In genomic region chr19:3131168-3131567, GRCh38 we compare ENCODE assay signal across 21 cellular contexts. TPM values are rescaled to one million over a fixed set of nuclear protein-coding genes. Genes with fewer than 3 reads are reported as not detected.
DNase-seq lines count a peak whose midpoint lies in the region; ATAC-seq and TF ChIP-seq lines count a peak whose summit lies in the region.
"Had no signal": no experiment of that assay in that cellular context is flagged by ENCODE, and none has a peak within 500 bp of the region (broad histone marks: within the 10 kb centered on the region; RNA-seq: fewer than 3 reads in every experiment).

No MANE protein-coding gene starts in this region.

- no peaks in the 10 kb centered on the region for H3K36me3 Mint-ChIP-seq in activated CD4-positive, alpha-beta memory T cell treated with anti-CD3 and anti-CD28 coated beads, Interleukin-2, amount 10 ng/mL, durations not matched to agents 7 days and 5 days (ENCODE audit: low read depth)
- H3K36me3 Mint-ChIP-seq in activated CD4-positive, alpha-beta memory T cell treated with anti-CD3 and anti-CD28 coated beads for 36 hours, result no peaks in the 10 kb centered on the region
- H3K36me3 Mint-ChIP-seq in CD8-positive, alpha-beta T cell, result no peaks in the 10 kb centered on the region
- no peaks in the 10 kb centered on the region for H3K36me3 Mint-ChIP-seq in T-helper 2 cell treated with Interferon-gamma antibody and Interleukin-4, amounts not matched to agents 5 μg/mL and 100 μg/mL, for 36 hours (ENCODE audit: low read depth)
- H3K36me3 Mint-ChIP-seq: natural killer cell treated with Interleukin-12 subunit alpha and Interleukin-12 subunit beta and Interleukin-15 and Interleukin-18, amount 100 ng/mL, for 72 hours had no signal

- no peak overlapping the region for H2BK5ac ChIP-seq in mesenchymal stem cell (ENCODE audit: low read depth, low read length, poor library complexity, severe bottlenecking)

- H2BK15ac ChIP-seq in mesenchymal stem cell (ENCODE audit: low read depth, poor library complexity, severe bottlenecking), result no peak overlapping the region

- no peak overlapping the region for H3K14ac ChIP-seq in mesenchymal stem cell (ENCODE audit: low read length in 2 of 2)

- peak overlapping the region; percentile 32 for H3K4me3 Mint-ChIP-seq in activated CD4-positive, alpha-beta memory T cell treated with anti-CD3 and anti-CD28 coated beads, Interleukin-2, amount 10 ng/mL, durations not matched to agents 7 days and 5 days
- H3K4me3 Mint-ChIP-seq in activated CD4-positive, alpha-beta memory T cell treated with anti-CD3 and anti-CD28 coated beads for 36 hours, result no peak overlapping the region
- H3K4me3 Mint-ChIP-seq in CD8-positive, alpha-beta T cell, result peak overlapping the region; percentile 29
- no peak overlapping the region for H3K4me3 Mint-ChIP-seq in T-helper 2 cell treated with Interferon-gamma antibody and Interleukin-4, amounts not matched to agents 5 μg/mL and 100 μg/mL, for 36 hours
- H3K4me3 Mint-ChIP-seq: natural killer cell treated with Interleukin-12 subunit alpha and Interleukin-12 subunit beta and Interleukin-15 and Interleukin-18, amount 100 ng/mL, for 72 hours had no signal

- no peak overlapping the region for H3K23ac ChIP-seq in mesenchymal stem cell (ENCODE audit: low read length in 2 of 2)

- no peak overlapping the region for H3K4me3 ChIP-seq in CD8-positive, alpha-beta T cell (ENCODE audit: low read depth, low read length)
- no peak overlapping the region for H3K4me3 ChIP-seq in mesenchymal stem cell (ENCODE audit: insufficient read depth in 1 of 2, low read depth in 1 of 2, low read length in 2 of 2)
- H3K4me3 ChIP-seq: esophagus squamous epithelium had no signal

- no peak overlapping the region for H2BK12ac ChIP-seq in mesenchymal stem cell (ENCODE audit: low read length in 2 of 2)

- no peaks in the 10 kb centered on the region for H3K36me3 ChIP-seq in CD8-positive, alpha-beta T cell (ENCODE audit: insufficient read depth, low read length)
- H3K36me3 ChIP-seq in mesenchymal stem cell (ENCODE audit: control insufficient read depth in 1 of 2, insufficient read depth in 2 of 2, low read depth in 1 of 2, low read length in 2 of 2), result no peaks in the 10 kb centered on the region

- H3K4me1 ChIP-seq in CD8-positive, alpha-beta T cell (ENCODE audit: insufficient read depth, low read length), result peaks cover 15% of the 10 kb centered on the region
- H3K4me1 ChIP-seq in mesenchymal stem cell (ENCODE audit: control insufficient read depth, insufficient read depth, low read depth, low read length), result peaks cover 11% of the 10 kb centered on the region

- H3K27ac ChIP-seq in CD8-positive, alpha-beta T cell (ENCODE audit: low read depth, low read length), result no peak overlapping the region
- H3K27ac ChIP-seq in mesenchymal stem cell (ENCODE audit: low read length, poor library complexity, severe bottlenecking), result no peak overlapping the region
- H3K27ac ChIP-seq: esophagus squamous epithelium had no signal

- no peaks in the 10 kb centered on the region for H3K9me3 Mint-ChIP-seq in activated CD4-positive, alpha-beta memory T cell treated with anti-CD3 and anti-CD28 coated beads, Interleukin-2, amount 10 ng/mL, durations not matched to agents 7 days and 5 days
- H3K9me3 Mint-ChIP-seq in activated CD4-positive, alpha-beta memory T cell treated with anti-CD3 and anti-CD28 coated beads for 36 hours, result no peaks in the 10 kb centered on the region
- no peaks in the 10 kb centered on the region for H3K9me3 Mint-ChIP-seq in CD8-positive, alpha-beta T cell
- no peaks in the 10 kb centered on the region for H3K9me3 Mint-ChIP-seq in T-helper 2 cell treated with Interferon-gamma antibody and Interleukin-4, amounts not matched to agents 5 μg/mL and 100 μg/mL, for 36 hours
- H3K9me3 Mint-ChIP-seq: natural killer cell treated with Interleukin-12 subunit alpha and Interleukin-12 subunit beta and Interleukin-15 and Interleukin-18, amount 100 ng/mL, for 72 hours had no signal

- H2AFZ ChIP-seq in mesenchymal stem cell (ENCODE audit: low read depth, low read length), result no peak overlapping the region

- CTCF ChIA-PET in activated CD4-positive, alpha-beta memory T cell treated with anti-CD3 and anti-CD28 coated beads, Interleukin-2, amount 10 ng/mL, durations not matched to agents 7 days and 5 days (lab: Charles Lee), result interaction anchor here (3.7 to 6.1 kb wide), 3 partner anchors 13 to 180 kb away, joined by 14 to 46 read pairs (median 27); no protein-coding TSS in a partner anchor
- CTCF ChIA-PET in activated CD4-positive, alpha-beta memory T cell treated with anti-CD3 and anti-CD28 coated beads for 36 hours (lab: Charles Lee), result interaction anchor here (0.8 to 7.6 kb wide), 8 partner anchors 9 to 56 kb away, joined by 3 to 59 read pairs (median 19); no protein-coding TSS in a partner anchor
- CTCF ChIA-PET in CD8-positive, alpha-beta T cell (lab: Charles Lee), result interaction anchor here (1.1 to 7.3 kb wide), 6 partner anchors 11 to 169 kb away, joined by 4 to 104 read pairs (median 8); no protein-coding TSS in a partner anchor

- peak overlapping the region; percentile 71 for H3K27ac Mint-ChIP-seq in activated CD4-positive, alpha-beta memory T cell treated with anti-CD3 and anti-CD28 coated beads, Interleukin-2, amount 10 ng/mL, durations not matched to agents 7 days and 5 days
- no peak overlapping the region for H3K27ac Mint-ChIP-seq in activated CD4-positive, alpha-beta memory T cell treated with anti-CD3 and anti-CD28 coated beads for 36 hours
- H3K27ac Mint-ChIP-seq in CD8-positive, alpha-beta T cell, result peak overlapping the region; percentile 78
- peak overlapping the region; percentile 57 for H3K27ac Mint-ChIP-seq in T-helper 2 cell treated with Interferon-gamma antibody and Interleukin-4, amounts not matched to agents 5 μg/mL and 100 μg/mL, for 36 hours
- H3K27ac Mint-ChIP-seq: natural killer cell treated with Interleukin-12 subunit alpha and Interleukin-12 subunit beta and Interleukin-15 and Interleukin-18, amount 100 ng/mL, for 72 hours had no signal

- no peak overlapping the region for H3K4me2 ChIP-seq in mesenchymal stem cell (ENCODE audit: low read length, poor library complexity, severe bottlenecking)

- peaks cover 52% of the 10 kb centered on the region for H3K4me1 Mint-ChIP-seq in activated CD4-positive, alpha-beta memory T cell treated with anti-CD3 and anti-CD28 coated beads, Interleukin-2, amount 10 ng/mL, durations not matched to agents 7 days and 5 days
- H3K4me1 Mint-ChIP-seq in activated CD4-positive, alpha-beta memory T cell treated with anti-CD3 and anti-CD28 coated beads for 36 hours (ENCODE audit: low read depth), result peaks cover 29% of the 10 kb centered on the region
- peaks cover 20% of the 10 kb centered on the region for H3K4me1 Mint-ChIP-seq in CD8-positive, alpha-beta T cell (ENCODE audit: low read depth)
- H3K4me1 Mint-ChIP-seq in T-helper 2 cell treated with Interferon-gamma antibody and Interleukin-4, amounts not matched to agents 5 μg/mL and 100 μg/mL, for 36 hours (ENCODE audit: low read depth), result peaks cover 31% of the 10 kb centered on the region

- DNase-seq in activated CD4-positive, alpha-beta memory T cell treated with anti-CD3 and anti-CD28 coated beads, Interleukin-2, amount 10 ng/mL, durations not matched to agents 7 days and 5 days, result no peak
- DNase-seq in activated CD4-positive, alpha-beta memory T cell treated with anti-CD3 and anti-CD28 coated beads for 36 hours, result no peak
- peak in 1 of 7 experiments; percentile 39 for DNase-seq in CD8-positive, alpha-beta T cell
- no peak for DNase-seq in T-helper 2 cell treated with Interferon-gamma antibody and Interleukin-4, amounts not matched to agents 5 μg/mL and 100 μg/mL, for 36 hours (ENCODE audit: low spot score)
- no peak for DNase-seq in mesenchymal stem cell
- DNase-seq in GOT3 (lab: John Stamatoyannopoulos, UW), result no peak
- DNase-seq in GM10266 (ENCODE audit: extremely low spot score), result no peak
- DNase-seq: ACHN, anterior cingulate cortex, C1 segment of cervical spinal cord, cortex of kidney, esophagus squamous epithelium, hippocampal formation, midbrain, NCI-H510A, SHP77 treated with DMSO at 0.1 percent for 48 hours, small intestine, substantia nigra had no signal

- H3K9ac ChIP-seq in mesenchymal stem cell (ENCODE audit: low read length), result no peak overlapping the region

- H4K8ac ChIP-seq in mesenchymal stem cell (ENCODE audit: low read length), result no peak overlapping the region

- H3K79me1 ChIP-seq in mesenchymal stem cell (replicated peaks; ENCODE audit: low read length, poor library complexity, severe bottlenecking), result no peaks in the 10 kb centered on the region

- POLR2A ChIA-PET in activated CD4-positive, alpha-beta memory T cell treated with anti-CD3 and anti-CD28 coated beads, Interleukin-2, amount 10 ng/mL, durations not matched to agents 7 days and 5 days (lab: Charles Lee), result interaction anchor here (0.7 to 1.3 kb wide), 2 partner anchors 31 to 48 kb away, joined by 3 to 5 read pairs; partner anchors contain the start of gene S1PR4
- POLR2A ChIA-PET in activated CD4-positive, alpha-beta memory T cell treated with anti-CD3 and anti-CD28 coated beads for 36 hours (lab: Charles Lee), result no interaction called here
- POLR2A ChIA-PET in CD8-positive, alpha-beta T cell (lab: Charles Lee), result interaction anchor here (0.8 to 1.2 kb wide), 2 partner anchors 11 to 48 kb away, joined by 3 read pairs; no protein-coding TSS in a partner anchor

- H3K18ac ChIP-seq in mesenchymal stem cell (ENCODE audit: low read depth in 1 of 2, low read length in 2 of 2), result no peak overlapping the region

- no peak for ATAC-seq in CD8-positive, alpha-beta T cell
- no peak for ATAC-seq in HG03280 (IDR thresholded peaks at IDR 0.05; ENCODE audit: unreplicated experiment)
- ATAC-seq: natural killer cell treated with Interleukin-12 subunit alpha and Interleukin-12 subunit beta and Interleukin-15 and Interleukin-18, amount 100 ng/mL, for 72 hours had no signal

- no peak overlapping the region for H4K91ac ChIP-seq in mesenchymal stem cell (ENCODE audit: low read length)

- peak overlapping the region; percentile 13 for H2AK5ac ChIP-seq in mesenchymal stem cell (ENCODE audit: low read length, severe bottlenecking)

- WGBS in mesenchymal stem cell, result 99% methylated on average over 24 of the region's 24 CpGs

- no peaks in the 10 kb centered on the region for H3K27me3 ChIP-seq in CD8-positive, alpha-beta T cell (ENCODE audit: insufficient read depth, low read length)
- no peaks in the 10 kb centered on the region for H3K27me3 ChIP-seq in mesenchymal stem cell (ENCODE audit: control insufficient read depth in 1 of 2, insufficient read depth in 1 of 2, low read length in 2 of 2)

- H3K4ac ChIP-seq in mesenchymal stem cell (ENCODE audit: low read depth in 1 of 2, low read length in 2 of 2), result no peak overlapping the region

- TF ChIP-seq CTCF in CD8-positive, alpha-beta T cell (IDR thresholded peaks at IDR 0.05), result no peak
- no peak for TF ChIP-seq CTCF in GM10266 (IDR thresholded peaks at IDR 0.05; ENCODE audit: control insufficient read depth, insufficient read depth, low read depth, missing control alignments)

- H3K9me3 ChIP-seq in CD8-positive, alpha-beta T cell (ENCODE audit: low read length), result no peaks in the 10 kb centered on the region
- H3K9me3 ChIP-seq in mesenchymal stem cell (ENCODE audit: control insufficient read depth, low read length), result no peaks in the 10 kb centered on the region
- H3K9me3 ChIP-seq: esophagus squamous epithelium had no signal

- H3K27me3 Mint-ChIP-seq in activated CD4-positive, alpha-beta memory T cell treated with anti-CD3 and anti-CD28 coated beads, Interleukin-2, amount 10 ng/mL, durations not matched to agents 7 days and 5 days, result no peaks in the 10 kb centered on the region
- no peaks in the 10 kb centered on the region for H3K27me3 Mint-ChIP-seq in activated CD4-positive, alpha-beta memory T cell treated with anti-CD3 and anti-CD28 coated beads for 36 hours
- peaks cover 3% of the 10 kb centered on the region for H3K27me3 Mint-ChIP-seq in CD8-positive, alpha-beta T cell (ENCODE audit: low read depth)
- H3K27me3 Mint-ChIP-seq in T-helper 2 cell treated with Interferon-gamma antibody and Interleukin-4, amounts not matched to agents 5 μg/mL and 100 μg/mL, for 36 hours (ENCODE audit: low read depth), result no peaks in the 10 kb centered on the region
- H3K27me3 Mint-ChIP-seq: natural killer cell treated with Interleukin-12 subunit alpha and Interleukin-12 subunit beta and Interleukin-15 and Interleukin-18, amount 100 ng/mL, for 72 hours had no signal

- no peak overlapping the region for H2BK120ac ChIP-seq in mesenchymal stem cell (ENCODE audit: low read depth, low read length)

- intact Hi-C loops in activated CD4-positive, alpha-beta memory T cell treated with anti-CD3 and anti-CD28 coated beads for 36 hours (cut with micrococcal nuclease), result no loop called here
- intact Hi-C loops in CD8-positive, alpha-beta T cell (cut with DNase I, micrococcal nuclease), result no loop called here

RNA-seq across cellular contexts. Expression of gene GNA15, which starts 4.7 kb away (rescaled TPM):
- 100 to 1,000 TPM; 140 TPM for total RNA-seq in activated CD4-positive, alpha-beta memory T cell treated with anti-CD3 and anti-CD28 coated beads, Interleukin-2, amount 10 ng/mL, durations not matched to agents 7 days and 5 days
- total RNA-seq in activated CD4-positive, alpha-beta memory T cell treated with anti-CD3 and anti-CD28 coated beads for 36 hours, result 10 to 100 TPM; 78.4 to 79.5 TPM
- total RNA-seq in CD8-positive, alpha-beta T cell, result 1 to 10 TPM; 6.2 to 6.7 TPM
- 0.03 TPM for polyA plus RNA-seq in mesenchymal stem cell (2013, experiment 1 of 2)
- polyA plus RNA-seq in mesenchymal stem cell (2013, experiment 2 of 2), result 0.03 TPM

RNA-seq across cellular contexts. Expression of gene GNA11, which starts 37.0 kb away (rescaled TPM):
- under 1 TPM; 0.63 to 0.78 TPM for total RNA-seq in activated CD4-positive, alpha-beta memory T cell treated with anti-CD3 and anti-CD28 coated beads, Interleukin-2, amount 10 ng/mL, durations not matched to agents 7 days and 5 days
- total RNA-seq in activated CD4-positive, alpha-beta memory T cell treated with anti-CD3 and anti-CD28 coated beads for 36 hours, result 10 to 100 TPM in 1 of 2 experiments, 1 to 10 TPM in 1; 6.3 to 11.6 TPM
- 1 to 10 TPM; 2.3 to 2.6 TPM for total RNA-seq in CD8-positive, alpha-beta T cell
- polyA plus RNA-seq in mesenchymal stem cell (2013, experiment 1 of 2), result 49.8 TPM
- polyA plus RNA-seq in mesenchymal stem cell (2013, experiment 2 of 2), result 49.0 TPM

RNA-seq across cellular contexts. Expression of gene S1PR4, which starts 47.4 kb away (rescaled TPM):
- total RNA-seq in activated CD4-positive, alpha-beta memory T cell treated with anti-CD3 and anti-CD28 coated beads, Interleukin-2, amount 10 ng/mL, durations not matched to agents 7 days and 5 days, result 100 to 1,000 TPM; 275 to 280 TPM
- 10 to 100 TPM; 32.7 to 34.0 TPM for total RNA-seq in activated CD4-positive, alpha-beta memory T cell treated with anti-CD3 and anti-CD28 coated beads for 36 hours
- 10 to 100 TPM; 76.3 to 80.3 TPM for total RNA-seq in CD8-positive, alpha-beta T cell
- not detected for polyA plus RNA-seq in mesenchymal stem cell (2013, experiment 1 of 2)
- not detected for polyA plus RNA-seq in mesenchymal stem cell (2013, experiment 2 of 2)
- total RNA-seq: osteoblast had no signal

RNA-seq across cellular contexts. Expression of gene NCLN, which starts 54.6 kb away (rescaled TPM):
- total RNA-seq in activated CD4-positive, alpha-beta memory T cell treated with anti-CD3 and anti-CD28 coated beads, Interleukin-2, amount 10 ng/mL, durations not matched to agents 7 days and 5 days, result 10 to 100 TPM; 49.6 to 52.0 TPM
- 10 to 100 TPM; 47.0 to 50.9 TPM for total RNA-seq in activated CD4-positive, alpha-beta memory T cell treated with anti-CD3 and anti-CD28 coated beads for 36 hours
- total RNA-seq in CD8-positive, alpha-beta T cell, result 10 to 100 TPM; 47.3 to 55.7 TPM
- 45.9 TPM for polyA plus RNA-seq in mesenchymal stem cell (2013, experiment 1 of 2)
- 47.0 TPM for polyA plus RNA-seq in mesenchymal stem cell (2013, experiment 2 of 2)

Comparison
In these comparisons a context has a peak if more than half of its experiments do, and no peak if none do; other contexts are left out.
1. H3K4me3 Mint-ChIP-seq: peak in activated CD4-positive, alpha-beta memory T cell treated with anti-CD3 and anti-CD28 coated beads, Interleukin-2, amount 10 ng/mL, durations not matched to agents 7 days and 5 days (single experiment) and CD8-positive, alpha-beta T cell (single experiment); none in activated CD4-positive, alpha-beta memory T cell treated with anti-CD3 and anti-CD28 coated beads for 36 hours (single experiment) and T-helper 2 cell treated with Interferon-gamma antibody and Interleukin-4, amounts not matched to agents 5 μg/mL and 100 μg/mL, for 36 hours (single experiment).
2. RNA of gene GNA15, which starts 4.7 kb away (total RNA-seq): 140 TPM in activated CD4-positive, alpha-beta memory T cell treated with anti-CD3 and anti-CD28 coated beads, Interleukin-2, amount 10 ng/mL, durations not matched to agents 7 days and 5 days and 78.4 to 79.5 TPM in activated CD4-positive, alpha-beta memory T cell treated with anti-CD3 and anti-CD28 coated beads for 36 hours; 6.2 to 6.7 TPM in CD8-positive, alpha-beta T cell; every median in the first group is over 10 times any median in the second.